In genomic region chr7:15005672-15006071, GRCh38 we compare ENCODE assay signal across 28 cellular contexts.
"Had no signal": no experiment of that assay in that cellular context is flagged by ENCODE, and none has a peak within 500 bp of the region (broad histone marks: within the 10 kb centered on the region; RNA-seq: fewer than 3 reads in every experiment).

No MANE protein-coding gene starts in this region.

- H3K27ac ChIP-seq: neural progenitor cell, ovary, parathyroid adenoma, psoas muscle, skin epidermis, spleen, suprapubic skin, testis, tibial artery, transverse colon, upper lobe of right lung, uterus had no signal

- ATAC-seq: natural killer cell; psoas muscle; right cardiac atrium; sciatic nerve; stimulated activated memory B cell treated with anti-CD40 and anti-IgM and Interleukin-4, amounts not matched to agents 10 μg/mL and 1 μg/mL and 100 μg/mL, for 72 hours; stimulated activated naive CD8-positive, alpha-beta T cell treated with anti-CD3 and anti-CD28 coated beads, Interleukin-15, amount 100 ng/mL, for 72 hours; stimulated activated naive CD8-positive, alpha-beta T cell treated with anti-CD3 and anti-CD28 coated beads, Interleukin-15, Interleukin-2, amounts not matched to agents 100 U/mL and 50 U/mL, for 24 hours; upper lobe of right lung had no signal

- H3K4me1 ChIP-seq: neural progenitor cell, parathyroid adenoma, psoas muscle, spleen, suprapubic skin, testis, tibial artery, transverse colon, upper lobe of right lung, uterus had no signal

- H3K9me3 ChIP-seq: ovary, spleen, suprapubic skin, testis, tibial artery, transverse colon, upper lobe of right lung, uterus had no signal

- H3K27me3 ChIP-seq: neural progenitor cell, ovary, spleen, suprapubic skin, testis, tibial artery, transverse colon, upper lobe of right lung, uterus had no signal

- H3K79me2 ChIP-seq: parathyroid adenoma had no signal

- H3K4me2 ChIP-seq: neural progenitor cell, smooth muscle cell had no signal

- DNase-seq: natural killer cell; occipital lobe; ovary; posterior cingulate gyrus; psoas muscle; right cardiac atrium; spleen; stimulated activated CD4-positive, alpha-beta T cell treated with anti-CD3 and anti-CD28 coated beads, Interleukin-12 subunit alpha, Interleukin-12 subunit beta, amount 100 ng/mL, for 4 hours; stimulated activated CD4-positive, alpha-beta T cell treated with anti-CD3 and anti-CD28 coated beads, Interleukin-1b, Interleukin-23, amount 100 ng/mL, for 48 hours; stimulated activated CD4-positive, alpha-beta T cell treated with anti-CD3 and anti-CD28 coated beads, Interleukin-4, amount 100 ng/mL, for 1 hour; stimulated activated CD4-positive, alpha-beta T cell treated with anti-CD3 and anti-CD28 coated beads, Interleukin-4, amount 100 ng/mL, for 4 hours; stimulated activated CD8-positive, alpha-beta memory T cell treated with anti-CD3 and anti-CD28 coated beads, Interleukin-4, amount 100 ng/mL, for 48 hours; stimulated activated naive CD4-positive, alpha-beta T cell; stimulated activated naive CD8-positive, alpha-beta T cell treated with anti-CD3 and anti-CD28 coated beads, Interleukin-15, amount 100 ng/mL, for 72 hours; stimulated activated naive CD8-positive, alpha-beta T cell treated with anti-CD3 and anti-CD28 coated beads, Interleukin-15, Interleukin-2, amounts not matched to agents 100 U/mL and 50 U/mL, for 24 hours; substantia nigra; testis; tibial artery; transverse colon; upper lobe of right lung; uterus had no signal

- H3K36me3 ChIP-seq: neural progenitor cell, ovary, spleen, suprapubic skin, tibial artery, transverse colon, upper lobe of right lung, uterus had no signal

- H2AFZ ChIP-seq: neural progenitor cell, parathyroid adenoma had no signal

- H3K4me3 ChIP-seq: neural progenitor cell, ovary, psoas muscle, skin epidermis, smooth muscle cell, spleen, suprapubic skin, testis, tibial artery, transverse colon, upper lobe of right lung, uterus had no signal

- H3K9ac ChIP-seq: neural progenitor cell, parathyroid adenoma had no signal
